ENCODE assay signal across 19 cellular contexts in the genomic region with DNA sequence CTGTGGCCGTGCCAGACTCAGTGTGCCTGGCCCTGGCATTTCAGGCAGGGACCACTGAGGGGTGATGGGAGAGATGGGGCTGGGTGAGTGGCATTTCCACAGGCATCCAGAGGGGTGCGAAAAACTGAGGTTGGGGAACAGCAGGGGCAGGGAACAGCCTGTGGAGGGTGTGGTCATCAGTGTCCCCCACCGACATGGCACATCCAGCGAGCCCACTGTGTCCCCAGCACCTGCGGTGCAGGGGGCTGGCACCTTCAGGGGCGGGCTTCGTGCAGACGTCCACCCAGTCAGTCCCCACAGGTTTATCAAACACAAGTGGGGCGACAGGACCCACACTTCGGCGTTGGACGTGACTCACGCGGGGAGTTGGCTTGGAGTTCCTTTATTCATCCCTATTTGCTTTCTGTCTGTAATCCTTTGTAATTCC.
"Had no signal": no experiment of that assay in that cellular context is flagged by ENCODE, and none has a peak within 500 bp of the region (broad histone marks: within the 10 kb centered on the region; RNA-seq: fewer than 3 reads in every experiment).

No MANE protein-coding gene starts in this region.

- H3K4me2 ChIP-seq: neural progenitor cell had no signal

- H3K9ac ChIP-seq: neural progenitor cell had no signal

- ATAC-seq: activated CD4-positive, CD25-positive, alpha-beta regulatory T cell treated with anti-CD3 and anti-CD28 coated beads, Interleukin-2, amount 50 U/mL, for 24 hours; activated CD8-positive, alpha-beta T cell treated with anti-CD3 and anti-CD28 coated beads, Interleukin-2, amount 10 ng/mL, durations not matched to agents 7 days and 5 days; body of pancreas; gastrocnemius medialis; left ventricle myocardium superior; naive thymus-derived CD4-positive, alpha-beta T cell; stimulated activated naive B cell treated with anti-CD40 and anti-IgM and Interleukin-4, amounts not matched to agents 10 μg/mL and 1 μg/mL and 100 μg/mL, for 72 hours; T-cell had no signal

- DNase-seq: activated CD4-positive, alpha-beta T cell treated with anti-CD3 and anti-CD28 coated beads, Interleukin-2, amount 10 ng/mL, durations not matched to agents 7 days and 5 days; activated CD8-positive, alpha-beta T cell treated with anti-CD3 and anti-CD28 coated beads, Interleukin-2, amount 10 ng/mL, durations not matched to agents 7 days and 5 days; activated naive CD4-positive, alpha-beta T cell treated with anti-CD3 and anti-CD28 coated beads for 36 hours; activated T-cell treated with anti-CD3 and anti-CD28 coated beads, Interleukin-2, amount 50 U/mL, for 24 hours; body of pancreas; erythroblast; gastrocnemius medialis; left ventricle myocardium superior; naive thymus-derived CD4-positive, alpha-beta T cell; spleen; stimulated activated CD4-positive, alpha-beta T cell treated with anti-CD3 and anti-CD28 coated beads, Interleukin-4, amount 100 ng/mL, for 4 hours; stimulated activated naive B cell treated with anti-CD40 and anti-IgM and Interleukin-4, amounts not matched to agents 10 μg/mL and 1 μg/mL and 100 μg/mL, for 72 hours; T-cell had no signal

- H3K9me3 ChIP-seq: body of pancreas, gastrocnemius medialis, ovary, right lobe of liver, spleen had no signal

- H3K4me3 ChIP-seq: body of pancreas, dorsolateral prefrontal cortex, gastrocnemius medialis, neural progenitor cell, ovary, right lobe of liver, spleen had no signal

- H3K4me1 ChIP-seq: body of pancreas, neural progenitor cell, right lobe of liver had no signal

- H2AFZ ChIP-seq: neural progenitor cell had no signal

- H3K27ac ChIP-seq: body of pancreas, gastrocnemius medialis, neural progenitor cell, ovary, right lobe of liver, spleen had no signal

- H3K27ac Mint-ChIP-seq: activated CD4-positive, alpha-beta T cell treated with anti-CD3 and anti-CD28 coated beads, Interleukin-2, amount 10 ng/mL, durations not matched to agents 7 days and 5 days; activated CD8-positive, alpha-beta T cell treated with anti-CD3 and anti-CD28 coated beads, Interleukin-2, amount 10 ng/mL, durations not matched to agents 7 days and 5 days; activated naive CD4-positive, alpha-beta T cell treated with anti-CD3 and anti-CD28 coated beads for 36 hours; activated T-cell treated with anti-CD3 and anti-CD28 coated beads, Interleukin-2, amount 50 U/mL, for 24 hours; naive thymus-derived CD4-positive, alpha-beta T cell; neural progenitor cell; stimulated activated naive B cell treated with anti-CD40 and anti-IgM and Interleukin-4, amounts not matched to agents 10 μg/mL and 1 μg/mL and 100 μg/mL, for 72 hours; T-cell had no signal

- H3K27me3 Mint-ChIP-seq: activated CD4-positive, alpha-beta T cell treated with anti-CD3 and anti-CD28 coated beads, Interleukin-2, amount 10 ng/mL, durations not matched to agents 7 days and 5 days; activated T-cell treated with anti-CD3 and anti-CD28 coated beads, Interleukin-2, amount 50 U/mL, for 24 hours; memory B cell; naive thymus-derived CD4-positive, alpha-beta T cell; stimulated activated naive B cell treated with anti-CD40 and anti-IgM and Interleukin-4, amounts not matched to agents 10 μg/mL and 1 μg/mL and 100 μg/mL, for 72 hours; T-cell had no signal

- H3K9me3 Mint-ChIP-seq: activated CD4-positive, alpha-beta T cell treated with anti-CD3 and anti-CD28 coated beads, Interleukin-2, amount 10 ng/mL, durations not matched to agents 7 days and 5 days; activated naive CD4-positive, alpha-beta T cell treated with anti-CD3 and anti-CD28 coated beads for 36 hours; activated T-cell treated with anti-CD3 and anti-CD28 coated beads, Interleukin-2, amount 50 U/mL, for 24 hours; memory B cell; stimulated activated naive B cell treated with anti-CD40 and anti-IgM and Interleukin-4, amounts not matched to agents 10 μg/mL and 1 μg/mL and 100 μg/mL, for 72 hours had no signal

- H3K4me1 Mint-ChIP-seq: activated CD4-positive, alpha-beta T cell treated with anti-CD3 and anti-CD28 coated beads, Interleukin-2, amount 10 ng/mL, durations not matched to agents 7 days and 5 days had no signal

- H3K27me3 ChIP-seq: body of pancreas, dorsolateral prefrontal cortex, gastrocnemius medialis, neural progenitor cell, ovary, right lobe of liver, spleen had no signal

- H3K4me3 Mint-ChIP-seq: activated CD4-positive, alpha-beta T cell treated with anti-CD3 and anti-CD28 coated beads, Interleukin-2, amount 10 ng/mL, durations not matched to agents 7 days and 5 days; activated CD8-positive, alpha-beta T cell treated with anti-CD3 and anti-CD28 coated beads, Interleukin-2, amount 10 ng/mL, durations not matched to agents 7 days and 5 days; activated naive CD4-positive, alpha-beta T cell treated with anti-CD3 and anti-CD28 coated beads for 36 hours; activated T-cell treated with anti-CD3 and anti-CD28 coated beads, Interleukin-2, amount 50 U/mL, for 24 hours; memory B cell; naive thymus-derived CD4-positive, alpha-beta T cell; neural progenitor cell; stimulated activated naive B cell treated with anti-CD40 and anti-IgM and Interleukin-4, amounts not matched to agents 10 μg/mL and 1 μg/mL and 100 μg/mL, for 72 hours; T-cell had no signal

- H3K36me3 ChIP-seq: gastrocnemius medialis, neural progenitor cell, ovary, right lobe of liver had no signal
